ENCODE assay signal across 16 cellular contexts in genomic region chr5:146753618-146754123, GRCh38.
DNase-seq lines count a peak whose midpoint lies in the region; ATAC-seq and TF ChIP-seq lines count a peak whose summit lies in the region.
"Had no signal": no experiment of that assay in that cellular context is flagged by ENCODE, and none has a peak within 500 bp of the region (broad histone marks: within the 10 kb centered on the region; RNA-seq: fewer than 3 reads in every experiment).

No MANE protein-coding gene starts in this region.

- peaks cover 47% of the 10 kb centered on the region for H3K4me1 Mint-ChIP-seq in activated naive CD4-positive, alpha-beta T cell treated with anti-CD3 and anti-CD28 coated beads, Interleukin-2, amount 50 U/mL, for 24 hours
- H3K4me1 Mint-ChIP-seq in activated CD8-positive, alpha-beta T cell treated with anti-CD3 and anti-CD28 coated beads, Interleukin-2, amount 10 ng/mL, durations not matched to agents 7 days and 5 days (ENCODE audit: low read depth), result peaks cover 42% of the 10 kb centered on the region
- peaks cover 57% of the 10 kb centered on the region for H3K4me1 Mint-ChIP-seq in stimulated activated effector memory CD8-positive, alpha-beta T cell treated with anti-CD3 and anti-CD28 coated beads, Interleukin-12 subunit alpha, Interleukin-12 subunit beta, amount 100 ng/mL, for 72 hours

- no peaks in the 10 kb centered on the region for H3K27me3 Mint-ChIP-seq in activated naive CD4-positive, alpha-beta T cell treated with anti-CD3 and anti-CD28 coated beads, Interleukin-2, amount 50 U/mL, for 24 hours
- H3K27me3 Mint-ChIP-seq in activated CD8-positive, alpha-beta T cell treated with anti-CD3 and anti-CD28 coated beads, Interleukin-2, amount 10 ng/mL, durations not matched to agents 7 days and 5 days (ENCODE audit: low read depth), result peaks cover 4% of the 10 kb centered on the region

- no peak for TF ChIP-seq POLR2A in erythroblast (IDR thresholded peaks at IDR 0.05; ENCODE audit: low read length)

- no peak for DNase-seq in activated naive CD4-positive, alpha-beta T cell treated with anti-CD3 and anti-CD28 coated beads, Interleukin-2, amount 50 U/mL, for 16 hours
- DNase-seq in NCI-H146 treated with DMSO at 0.1 percent for 48 hours (lab: John Stamatoyannopoulos, UW; ENCODE audit: unreplicated experiment) (peak; percentile 17), NOMO-1 (lab: John Stamatoyannopoulos, UW; ENCODE audit: unreplicated experiment in 2 of 2) (no peak), erythroblast (lab: John Stamatoyannopoulos, UW) (no peak), GOT3 (lab: John Stamatoyannopoulos, UW) (no peak)
- DNase-seq in activated CD8-positive, alpha-beta T cell treated with anti-CD3 and anti-CD28 coated beads, Interleukin-2, amount 10 ng/mL, durations not matched to agents 7 days and 5 days, result no peak
- no peak for DNase-seq in stimulated activated effector memory CD8-positive, alpha-beta T cell treated with anti-CD3 and anti-CD28 coated beads, Interleukin-12 subunit alpha, Interleukin-12 subunit beta, amount 100 ng/mL, for 72 hours (ENCODE audit: low spot score in 2 of 2)
- DNase-seq: activated CD8-positive, alpha-beta memory T cell treated with anti-CD3 and anti-CD28 coated beads, Interleukin-2, amount 50 U/mL, for 48 hours; colonic mucosa; hippocampal formation; left cardiac atrium; mucosa of descending colon; NCI-H524 treated with DMSO at 0.1 percent for 48 hours had no signal

- CTCF ChIA-PET in activated CD8-positive, alpha-beta T cell treated with anti-CD3 and anti-CD28 coated beads, Interleukin-2, amount 10 ng/mL, durations not matched to agents 7 days and 5 days (lab: Charles Lee), result interaction anchor here (0.9 to 1.2 kb wide), 2 partner anchors 17 to 40 kb away, joined by 3 to 4 read pairs; no protein-coding TSS in a partner anchor

- peak overlapping the region; percentile 40 for H3K4me3 Mint-ChIP-seq in activated naive CD4-positive, alpha-beta T cell treated with anti-CD3 and anti-CD28 coated beads, Interleukin-2, amount 50 U/mL, for 24 hours
- H3K4me3 Mint-ChIP-seq in activated CD8-positive, alpha-beta T cell treated with anti-CD3 and anti-CD28 coated beads, Interleukin-2, amount 10 ng/mL, durations not matched to agents 7 days and 5 days, result no peak overlapping the region
- peak overlapping the region; percentile 45 for H3K4me3 Mint-ChIP-seq in stimulated activated effector memory CD8-positive, alpha-beta T cell treated with anti-CD3 and anti-CD28 coated beads, Interleukin-12 subunit alpha, Interleukin-12 subunit beta, amount 100 ng/mL, for 72 hours
- H3K4me3 Mint-ChIP-seq: WTC11 had no signal

- peaks cover 5% of the 10 kb centered on the region for H3K9me3 Mint-ChIP-seq in activated naive CD4-positive, alpha-beta T cell treated with anti-CD3 and anti-CD28 coated beads, Interleukin-2, amount 50 U/mL, for 24 hours
- H3K9me3 Mint-ChIP-seq in activated CD8-positive, alpha-beta T cell treated with anti-CD3 and anti-CD28 coated beads, Interleukin-2, amount 10 ng/mL, durations not matched to agents 7 days and 5 days (ENCODE audit: insufficient read depth), result peaks cover 23% of the 10 kb centered on the region
- no peaks in the 10 kb centered on the region for H3K9me3 Mint-ChIP-seq in stimulated activated effector memory CD8-positive, alpha-beta T cell treated with anti-CD3 and anti-CD28 coated beads, Interleukin-12 subunit alpha, Interleukin-12 subunit beta, amount 100 ng/mL, for 72 hours

- H3K27ac Mint-ChIP-seq in activated naive CD4-positive, alpha-beta T cell treated with anti-CD3 and anti-CD28 coated beads, Interleukin-2, amount 50 U/mL, for 24 hours, result peak overlapping the region; percentile 86
- peak overlapping the region; percentile 50 for H3K27ac Mint-ChIP-seq in activated CD8-positive, alpha-beta T cell treated with anti-CD3 and anti-CD28 coated beads, Interleukin-2, amount 10 ng/mL, durations not matched to agents 7 days and 5 days
- peak overlapping the region; percentile 63 for H3K27ac Mint-ChIP-seq in stimulated activated effector memory CD8-positive, alpha-beta T cell treated with anti-CD3 and anti-CD28 coated beads, Interleukin-12 subunit alpha, Interleukin-12 subunit beta, amount 100 ng/mL, for 72 hours
- H3K27ac Mint-ChIP-seq: WTC11 had no signal

- POLR2A ChIA-PET in activated CD8-positive, alpha-beta T cell treated with anti-CD3 and anti-CD28 coated beads, Interleukin-2, amount 10 ng/mL, durations not matched to agents 7 days and 5 days (lab: Charles Lee), result interaction anchor here (2.1 kb wide), 1 partner anchor 41 kb away, joined by 6 read pairs; no protein-coding TSS in a partner anchor

- H3K36me3 Mint-ChIP-seq in activated naive CD4-positive, alpha-beta T cell treated with anti-CD3 and anti-CD28 coated beads, Interleukin-2, amount 50 U/mL, for 24 hours, result peaks cover 5% of the 10 kb centered on the region
- H3K36me3 Mint-ChIP-seq in activated CD8-positive, alpha-beta T cell treated with anti-CD3 and anti-CD28 coated beads, Interleukin-2, amount 10 ng/mL, durations not matched to agents 7 days and 5 days (ENCODE audit: low read depth), result peaks cover 24% of the 10 kb centered on the region
- H3K36me3 Mint-ChIP-seq in stimulated activated effector memory CD8-positive, alpha-beta T cell treated with anti-CD3 and anti-CD28 coated beads, Interleukin-12 subunit alpha, Interleukin-12 subunit beta, amount 100 ng/mL, for 72 hours, result peaks cover 10% of the 10 kb centered on the region

- ATAC-seq in activated CD8-positive, alpha-beta T cell treated with anti-CD3 and anti-CD28 coated beads, Interleukin-2, amount 10 ng/mL, durations not matched to agents 7 days and 5 days, result no peak
- ATAC-seq in stimulated activated effector memory CD8-positive, alpha-beta T cell treated with anti-CD3 and anti-CD28 coated beads, Interleukin-12 subunit alpha, Interleukin-12 subunit beta, amount 100 ng/mL, for 72 hours, result no peak
- ATAC-seq: GM12878, left cardiac atrium, mucosa of descending colon, WTC11 had no signal
